In genomic region chr12:75478395-75478794, GRCh38 we compare ENCODE assay signal across 1 cellular context.
TF ChIP-seq lines count a peak whose summit lies in the region.

No MANE protein-coding gene starts in this region.

TF ChIP-seq in GM12878, 131 proteins besides CTCF, POLR2A, EP300 and RAD21 (continued from another document):
- no peak for TF ChIP-seq PRDM15 (CRISPR knock-in tag; IDR thresholded peaks at IDR 0.05)
- no peak for TF ChIP-seq BCL11A (IDR thresholded peaks at IDR 0.05; ENCODE audit: low read depth, low read length)
- TF ChIP-seq NBN (IDR thresholded peaks at IDR 0.05): no peak
- TF ChIP-seq CUX1 (IDR thresholded peaks at IDR 0.05; ENCODE audit: insufficient replicate concordance, low read depth, low read length): no peak
- no peak for TF ChIP-seq MYC (IDR thresholded peaks at IDR 0.05; ENCODE audit: insufficient read depth, insufficient read length, insufficient replicate concordance, low read length, severe bottlenecking)
- peak; percentile 77 for TF ChIP-seq CBFB (IDR thresholded peaks at IDR 0.05; ENCODE audit: low read depth)
- TF ChIP-seq SP1 (IDR thresholded peaks at IDR 0.05; ENCODE audit: low read depth, low read length): no peak
- no peak for TF ChIP-seq ATF3 (IDR thresholded peaks at IDR 0.05; ENCODE audit: borderline replicate concordance, extremely low read depth, low read depth, low read length)
- TF ChIP-seq STAT3 (IDR thresholded peaks at IDR 0.05; ENCODE audit: low read depth, low read length): no peak
- TF ChIP-seq FOS (IDR thresholded peaks at IDR 0.05; ENCODE audit: borderline replicate concordance, extremely low read depth, insufficient read length): no peak
TF ChIP-seq in GM12878: peak in this region for 12.
